20 cellular contexts compared by ENCODE assay signal in the genomic region with DNA sequence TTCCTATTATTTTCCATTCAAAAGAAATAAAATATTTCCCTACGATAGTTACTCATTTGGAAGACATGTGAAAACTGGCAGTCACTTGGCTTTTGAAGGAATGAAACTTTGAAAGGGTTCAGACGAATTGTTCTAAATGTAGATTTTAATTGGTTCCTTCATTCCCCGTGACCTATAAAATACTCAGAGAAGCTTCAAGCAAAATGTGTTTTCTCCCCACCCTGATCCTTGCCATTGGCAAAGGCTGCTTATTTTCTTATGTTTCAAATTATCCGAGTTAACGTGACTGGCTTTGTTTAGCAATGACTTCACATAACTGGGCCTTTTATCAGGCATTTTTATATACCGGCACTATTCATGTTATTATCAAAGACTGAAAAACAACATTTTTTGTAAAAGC.
"Had no signal": no experiment of that assay in that cellular context is flagged by ENCODE, and none has a peak within 500 bp of the region (broad histone marks: within the 10 kb centered on the region; RNA-seq: fewer than 3 reads in every experiment).

No MANE protein-coding gene starts in this region.

- H3K36me3 Mint-ChIP-seq: activated naive CD8-positive, alpha-beta T cell treated with anti-CD3 and anti-CD28 coated beads for 36 hours; memory B cell; WTC11 had no signal

- H3K4me1 ChIP-seq: colonic mucosa, gastroesophageal sphincter, prostate gland, spleen, upper lobe of left lung had no signal

- H3K27ac Mint-ChIP-seq: activated naive CD8-positive, alpha-beta T cell treated with anti-CD3 and anti-CD28 coated beads for 36 hours; memory B cell; nephron; WTC11 had no signal

- H3K27me3 Mint-ChIP-seq: activated naive CD8-positive, alpha-beta T cell treated with anti-CD3 and anti-CD28 coated beads for 36 hours; memory B cell had no signal

- H3K9me3 Mint-ChIP-seq: activated naive CD8-positive, alpha-beta T cell treated with anti-CD3 and anti-CD28 coated beads for 36 hours; memory B cell; nephron; WTC11 had no signal

- H3K4me3 ChIP-seq: colonic mucosa, gastroesophageal sphincter, ovary, prostate gland, spleen, upper lobe of left lung had no signal

- H3K27me3 ChIP-seq: colonic mucosa, gastroesophageal sphincter, neutrophil, ovary, spleen, upper lobe of left lung had no signal

- H3K27ac ChIP-seq: colonic mucosa, epithelial cell of prostate, gastroesophageal sphincter, neutrophil, ovary, prostate gland, spleen, upper lobe of left lung had no signal

- H3K4me1 Mint-ChIP-seq: activated naive CD8-positive, alpha-beta T cell treated with anti-CD3 and anti-CD28 coated beads for 36 hours; memory B cell; nephron had no signal

- H3K9me3 ChIP-seq: colonic mucosa, gastroesophageal sphincter, neutrophil, ovary, prostate gland, spleen, upper lobe of left lung had no signal

- DNase-seq: activated naive CD8-positive, alpha-beta T cell treated with anti-CD3 and anti-CD28 coated beads for 36 hours; activated T-cell treated with anti-CD3 and anti-CD28 coated beads, Interleukin-2, amount 50 U/mL, for 1 hour; amniotic stem cell; colonic mucosa; head of caudate nucleus; islet precursor cell; left cardiac atrium; ovary; spleen; stimulated activated CD4-positive, alpha-beta T cell treated with anti-CD3 and anti-CD28 coated beads, Interleukin-4, amount 100 ng/mL, for 1 hour; stimulated activated naive CD4-positive, alpha-beta T cell; T-helper 1 cell; upper lobe of left lung had no signal

- H3K36me3 ChIP-seq: colonic mucosa, gastroesophageal sphincter, neutrophil, ovary, prostate gland, spleen, upper lobe of left lung had no signal

- H3K4me3 Mint-ChIP-seq: activated naive CD8-positive, alpha-beta T cell treated with anti-CD3 and anti-CD28 coated beads for 36 hours; memory B cell; nephron; WTC11 had no signal
